In genomic region chr9:130010151-130010988, GRCh38 we compare ENCODE assay signal across 11 cellular contexts. TPM values are rescaled to one million over a fixed set of nuclear protein-coding genes. Genes with fewer than 3 reads are reported as not detected.
DNase-seq lines count a peak whose midpoint lies in the region; ATAC-seq and TF ChIP-seq lines count a peak whose summit lies in the region.
"Had no signal": no experiment of that assay in that cellular context is flagged by ENCODE, and none has a peak within 500 bp of the region (broad histone marks: within the 10 kb centered on the region; RNA-seq: fewer than 3 reads in every experiment).

No MANE protein-coding gene starts in this region.

- no peak for TF ChIP-seq POLR2A in Peyer's patch (IDR thresholded peaks at IDR 0.05)
- TF ChIP-seq POLR2A in breast epithelium (IDR thresholded peaks at IDR 0.05), result no peak

- H3K27me3 Mint-ChIP-seq in stimulated activated naive CD8-positive, alpha-beta T cell treated with anti-CD3 and anti-CD28 coated beads, Interleukin-15, Interleukin-2, amounts not matched to agents 100 ng/mL and 50 ng/mL, for 24 hours, result no peaks in the 10 kb centered on the region
- H3K27me3 Mint-ChIP-seq in glutamatergic neuron (ENCODE audit: unreplicated experiment), result peaks cover 4% of the 10 kb centered on the region
- H3K27me3 Mint-ChIP-seq: progenitor cell of endocrine pancreas had no signal

- H3K4me1 Mint-ChIP-seq in stimulated activated naive CD8-positive, alpha-beta T cell treated with anti-CD3 and anti-CD28 coated beads, Interleukin-15, Interleukin-2, amounts not matched to agents 100 ng/mL and 50 ng/mL, for 24 hours (ENCODE audit: low read depth), result peaks cover 91% of the 10 kb centered on the region
- H3K4me1 Mint-ChIP-seq in glutamatergic neuron (ENCODE audit: low read depth, unreplicated experiment), result peaks cover 4% of the 10 kb centered on the region

- peak; percentile 83 to 88 for ATAC-seq in activated CD4-positive, CD25-positive, alpha-beta regulatory T cell treated with anti-CD3 and anti-CD28 coated beads, Interleukin-2, amount 50 U/mL, for 24 hours

- H3K27ac ChIP-seq in Peyer's patch, result peak overlapping the region in 3 of 4 donors; percentile 22 to 79 (median 44)
- H3K27ac ChIP-seq in breast epithelium, result peak overlapping the region; percentile 43 to 50
- H3K27ac ChIP-seq in substantia nigra (ENCODE audit: low read depth, low read length, poor library complexity, severe bottlenecking), result no peak overlapping the region
- H3K27ac ChIP-seq: 22Rv1 had no signal

- peaks cover 0 to 11% (median 2%) of the 10 kb centered on the region in 4 donors for H3K4me1 ChIP-seq in Peyer's patch
- H3K4me1 ChIP-seq in breast epithelium, result no peaks in the 10 kb centered on the region

- H3K27me3 ChIP-seq in Peyer's patch (no peaks in the 10 kb centered on the region), breast epithelium (no peaks in the 10 kb centered on the region)

- H3K36me3 Mint-ChIP-seq in stimulated activated naive CD8-positive, alpha-beta T cell treated with anti-CD3 and anti-CD28 coated beads, Interleukin-15, Interleukin-2, amounts not matched to agents 100 ng/mL and 50 ng/mL, for 24 hours (ENCODE audit: low read depth), result peaks cover 81% of the 10 kb centered on the region
- peaks cover 8% of the 10 kb centered on the region for H3K36me3 Mint-ChIP-seq in glutamatergic neuron (ENCODE audit: unreplicated experiment)

- H3K9me3 ChIP-seq in Peyer's patch (no peaks in the 10 kb centered on the region), breast epithelium (no peaks in the 10 kb centered on the region)

- no peaks in the 10 kb centered on the region for H3K36me3 ChIP-seq in Peyer's patch
- no peaks in the 10 kb centered on the region for H3K36me3 ChIP-seq in breast epithelium

- peak overlapping the region; percentile 56 for H3K4me3 Mint-ChIP-seq in stimulated activated naive CD8-positive, alpha-beta T cell treated with anti-CD3 and anti-CD28 coated beads, Interleukin-15, Interleukin-2, amounts not matched to agents 100 ng/mL and 50 ng/mL, for 24 hours
- H3K4me3 Mint-ChIP-seq in glutamatergic neuron (ENCODE audit: unreplicated experiment), result no peak overlapping the region

- no peak for DNase-seq in activated CD4-positive, CD25-positive, alpha-beta regulatory T cell treated with anti-CD3 and anti-CD28 coated beads, Interleukin-2, amount 50 U/mL, for 72 hours
- DNase-seq in Peyer's patch, result peak in 1 of 3 donors; percentile 38
- DNase-seq in breast epithelium (ENCODE audit: low spot score in 2 of 2), result peak in 1 of 2 donors; percentile 16
- no peak for DNase-seq in substantia nigra (lab: John Stamatoyannopoulos, UW)
- DNase-seq in glutamatergic neuron, result no peak
- no peak for DNase-seq in NCI-H345 (lab: John Stamatoyannopoulos, UW)
- DNase-seq: amniotic stem cell had no signal

- H3K4me3 ChIP-seq in Peyer's patch, result no peak overlapping the region
- H3K4me3 ChIP-seq in breast epithelium, result no peak overlapping the region

- intact Hi-C loops in breast epithelium (cut with DNase I; ENCODE audit: low total_unique reads), result no loop called here

- peak overlapping the region; percentile 95 for H3K27ac Mint-ChIP-seq in stimulated activated naive CD8-positive, alpha-beta T cell treated with anti-CD3 and anti-CD28 coated beads, Interleukin-15, Interleukin-2, amounts not matched to agents 100 ng/mL and 50 ng/mL, for 24 hours
- no peak overlapping the region for H3K27ac Mint-ChIP-seq in glutamatergic neuron (ENCODE audit: unreplicated experiment)
- H3K27ac Mint-ChIP-seq: progenitor cell of endocrine pancreas had no signal

- H3K9me3 Mint-ChIP-seq in stimulated activated naive CD8-positive, alpha-beta T cell treated with anti-CD3 and anti-CD28 coated beads, Interleukin-15, Interleukin-2, amounts not matched to agents 100 ng/mL and 50 ng/mL, for 24 hours, result no peaks in the 10 kb centered on the region
- no peaks in the 10 kb centered on the region for H3K9me3 Mint-ChIP-seq in glutamatergic neuron (ENCODE audit: unreplicated experiment)

- no peak for TF ChIP-seq CTCF in Peyer's patch (IDR thresholded peaks at IDR 0.05)
- TF ChIP-seq CTCF in breast epithelium (IDR thresholded peaks at IDR 0.05), result no peak
- no peak for TF ChIP-seq CTCF in glutamatergic neuron (IDR thresholded peaks at IDR 0.05; ENCODE audit: partially characterized antibody, unreplicated experiment)

RNA-seq across cellular contexts. Expression of gene FNBP1, which starts 32.6 kb away (rescaled TPM):
- total RNA-seq in Peyer's patch (100 to 1,000 TPM in 1 of 4 donors, 10 to 100 TPM in 2, 1 to 10 TPM in 1; 9.8 to 163 (median 22.2) TPM), breast epithelium (10 to 100 TPM; 31.3 to 49.8 (median 41.9) TPM), glutamatergic neuron (ENCODE audit: unreplicated experiment) (80.4 TPM)

RNA-seq across cellular contexts. Expression of gene GPR107, which starts 43.3 kb away (rescaled TPM):
- 10 to 100 TPM; 16.6 to 29.0 (median 22.3) TPM for total RNA-seq in Peyer's patch
- 10 to 100 TPM; 22.5 to 26.9 (median 25.6) TPM for total RNA-seq in breast epithelium
- total RNA-seq in glutamatergic neuron (ENCODE audit: unreplicated experiment), result 48.2 TPM
